18 cellular contexts compared by ENCODE assay signal in genomic region chr13:101267656-101268055, GRCh38.
A peak's percentile ranks its signal among the peaks of the same experiment; 100 is the strongest.
DNase-seq lines count a peak whose midpoint lies in the region; ATAC-seq and TF ChIP-seq lines count a peak whose summit lies in the region.
"Had no signal": no experiment of that assay in that cellular context is flagged by ENCODE, and none has a peak within 500 bp of the region (broad histone marks: within the 10 kb centered on the region; RNA-seq: fewer than 3 reads in every experiment).

No MANE protein-coding gene starts in this region.

- H3K4me3 ChIP-seq in Karpas-422 (ENCODE audit: low read length) (no peak overlapping the region), astrocyte of the spinal cord (ENCODE audit: low read depth, low read length) (no peak overlapping the region), osteoblast (ENCODE audit: insufficient read depth, low read length) (no peak overlapping the region)
- H3K4me3 ChIP-seq: BLaER1, gastrocnemius medialis, HAP-1, left ventricle myocardium inferior, right lobe of liver had no signal

- ATAC-seq in activated CD4-positive, CD25-positive, alpha-beta regulatory T cell treated with anti-CD3 and anti-CD28 coated beads, Interleukin-2, amount 50 U/mL, for 24 hours: no peak
- ATAC-seq: gastrocnemius medialis, right lobe of liver had no signal

- H3K9me2 ChIP-seq in Karpas-422 (replicated peaks; ENCODE audit: insufficient read depth, low read length): no peaks in the 10 kb centered on the region

- H4K20me1 ChIP-seq in Karpas-422 (ENCODE audit: insufficient read depth, low read depth, low read length) (no peaks in the 10 kb centered on the region), osteoblast (ENCODE audit: insufficient read depth, low read length) (no peaks in the 10 kb centered on the region)
- H4K20me1 ChIP-seq: BLaER1 had no signal

- in situ Hi-C loops in astrocyte of the spinal cord (cut with HindIII; ENCODE audit: low sequenced_read_pairs): no loop called here

- peaks cover 5% of the 10 kb centered on the region for H3K4me1 ChIP-seq in Karpas-422 (ENCODE audit: low read length)
- peaks cover 13% of the 10 kb centered on the region for H3K4me1 ChIP-seq in osteoblast (ENCODE audit: insufficient read depth, low read length)
- H3K4me1 ChIP-seq: gastrocnemius medialis, HAP-1, left ventricle myocardium inferior, right lobe of liver had no signal

- H3K36me3 ChIP-seq in Karpas-422 (ENCODE audit: insufficient read depth, low read length) (no peaks in the 10 kb centered on the region), osteoblast (ENCODE audit: insufficient read depth, low read length) (no peaks in the 10 kb centered on the region)
- H3K36me3 ChIP-seq: BLaER1, gastrocnemius medialis, HAP-1, left ventricle myocardium inferior, right lobe of liver had no signal

- TF ChIP-seq CTCF in astrocyte of the spinal cord (IDR thresholded peaks at IDR 0.05; ENCODE audit: low read depth, low read length): no peak
- TF ChIP-seq CTCF in osteoblast (IDR thresholded peaks at IDR 0.05; ENCODE audit: extremely low read depth, low read depth, low read length): no peak

- H3K27ac ChIP-seq in Karpas-422 (ENCODE audit: low read length): no peak overlapping the region
- peak overlapping the region; percentile 48 for H3K27ac ChIP-seq in osteoblast (ENCODE audit: low read depth, low read length)
- H3K27ac ChIP-seq: BLaER1, gastrocnemius medialis, left ventricle myocardium inferior, right lobe of liver had no signal

- H3K27me3 ChIP-seq in Karpas-422 (ENCODE audit: low read length) (no peaks in the 10 kb centered on the region), osteoblast (ENCODE audit: insufficient read depth, low read length) (no peaks in the 10 kb centered on the region)
- H3K27me3 ChIP-seq: BLaER1, gastrocnemius medialis, right lobe of liver had no signal

- H3K9ac ChIP-seq in Karpas-422 (ENCODE audit: low read length): no peak overlapping the region
- H3K9ac ChIP-seq: BLaER1 had no signal

- DNase-seq in EH (ENCODE audit: low read depth) (peak; percentile 38), Karpas-422 (no peak), astrocyte of the spinal cord (ENCODE audit: low read depth, low spot score) (peak; percentile 88), osteoblast (ENCODE audit: insufficient read length, low spot score, missing footprints) (peak; percentile 86), NCI-H128 (lab: John Stamatoyannopoulos, UW; ENCODE audit: unreplicated experiment) (no peak), pons (ENCODE audit: low spot score) (no peak)
- DNase-seq: activated B cell treated with CpG ODN at 0.5 μM for 24 hours; activated gamma-delta T cell; gastrocnemius medialis; Kasumi-1; left ventricle myocardium inferior; NCI-H146; NK-92 treated with Interleukin-12 subunit alpha and Interleukin-12 subunit beta, amount 100 ng/mL, for 24 hours; occipital lobe; right lobe of liver had no signal

- no peaks in the 10 kb centered on the region for H3K9me3 ChIP-seq in Karpas-422 (ENCODE audit: low read length)
- H3K9me3 ChIP-seq in osteoblast (ENCODE audit: low read depth, low read length): no peaks in the 10 kb centered on the region
- H3K9me3 ChIP-seq: BLaER1, gastrocnemius medialis, HAP-1, left ventricle myocardium inferior, right lobe of liver had no signal

- H3K4me2 ChIP-seq in Karpas-422 (ENCODE audit: low read depth, low read length, poor library complexity, severe bottlenecking) (no peak overlapping the region), osteoblast (ENCODE audit: insufficient read depth, low read length) (peak overlapping the region; percentile 8)
- H3K4me2 ChIP-seq: BLaER1 had no signal

- H3K79me2 ChIP-seq in Karpas-422 (ENCODE audit: low read length) (no peaks in the 10 kb centered on the region), osteoblast (ENCODE audit: insufficient read depth, low read length) (no peaks in the 10 kb centered on the region)

- 0 out of 2 replicates have a peak overlapping the region, but pooled peaks have one; percentile 35 for H2AFZ ChIP-seq in Karpas-422 (ENCODE audit: low read length)
- peak overlapping the region; percentile 26 for H2AFZ ChIP-seq in osteoblast (ENCODE audit: low read length)

Comparison
In these comparisons a context has a peak if more than half of its experiments do, and no peak if none do; other contexts are left out.
1. DNase-seq: peak in EH (single experiment), astrocyte of the spinal cord (single experiment) and osteoblast (single experiment); none in Karpas-422 (single experiment), NCI-H128 (single experiment) and pons (single experiment).